Comparison of ENCODE assay signal across 8 cellular contexts in the genomic region with DNA sequence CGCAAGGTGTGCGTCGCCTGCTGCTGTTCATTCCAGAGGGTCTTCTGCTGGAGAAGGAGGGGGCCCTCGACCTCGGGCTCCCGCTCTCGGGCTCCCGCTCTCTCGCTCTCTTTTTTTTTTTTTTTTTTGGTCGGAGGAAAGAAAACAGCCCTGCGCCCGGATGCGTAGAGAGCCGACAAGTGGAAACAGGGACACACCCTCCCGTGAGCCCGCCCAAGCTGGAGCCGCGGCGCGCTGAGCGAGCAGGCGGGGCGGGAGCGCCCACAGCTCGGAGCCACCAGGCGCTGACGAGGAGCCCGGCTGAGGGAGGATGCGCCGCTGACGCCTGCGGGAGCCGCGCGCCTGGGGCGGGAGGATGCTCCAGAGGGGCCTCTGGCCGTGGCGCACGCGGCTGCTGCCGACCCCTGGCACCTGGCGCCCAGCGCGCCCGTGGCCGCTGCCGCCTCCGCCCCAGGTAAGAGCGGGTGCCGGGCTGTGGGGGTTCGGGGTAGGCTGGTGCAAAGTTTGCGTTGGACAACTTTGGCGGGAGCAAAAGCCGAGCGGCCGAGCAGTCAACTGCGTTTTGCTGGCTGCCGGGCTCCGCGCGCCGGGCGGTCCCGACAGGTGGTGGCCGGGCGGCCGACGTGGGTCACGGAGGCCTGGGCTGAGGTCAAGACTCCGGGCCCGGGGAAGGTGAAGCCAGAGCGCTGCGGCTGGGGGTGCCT.
DNase-seq lines count a peak whose midpoint lies in the region; ATAC-seq and TF ChIP-seq lines count a peak whose summit lies in the region.

A gene with protein sequence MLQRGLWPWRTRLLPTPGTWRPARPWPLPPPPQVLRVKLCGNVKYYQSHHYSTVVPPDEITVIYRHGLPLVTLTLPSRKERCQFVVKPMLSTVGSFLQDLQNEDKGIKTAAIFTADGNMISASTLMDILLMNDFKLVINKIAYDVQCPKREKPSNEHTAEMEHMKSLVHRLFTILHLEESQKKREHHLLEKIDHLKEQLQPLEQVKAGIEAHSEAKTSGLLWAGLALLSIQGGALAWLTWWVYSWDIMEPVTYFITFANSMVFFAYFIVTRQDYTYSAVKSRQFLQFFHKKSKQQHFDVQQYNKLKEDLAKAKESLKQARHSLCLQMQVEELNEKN (plus strand): TSS at position 264 of the 704 bp plus-strand sequence. CDS start 92 bp downstream, at position 356.

- no peak for TF ChIP-seq CTCF in choroid plexus epithelial cell (conservative IDR thresholded peaks at IDR 0.05; ENCODE audit: low read depth, low read length)

- peak; percentile 97 for DNase-seq in AG08396 (ENCODE audit: low spot score)
- DNase-seq in NCI-H446 treated with DMSO at 0.1 percent for 48 hours (lab: John Stamatoyannopoulos, UW), result peak; percentile 72
- peak; percentile 83 to 84 for DNase-seq in activated CD4-positive, alpha-beta T cell treated with anti-CD3 and anti-CD28 coated beads for 24 hours (ENCODE audit: low read depth in 2 of 2)
- peak; percentile 92 for DNase-seq in choroid plexus epithelial cell (ENCODE audit: low read depth)
- peak; percentile 76 to 78 for DNase-seq in stimulated activated CD4-positive, alpha-beta T cell treated with anti-CD3 and anti-CD28 coated beads, Interleukin-1b, Interleukin-23, amount 100 ng/mL, for 4 hours (ENCODE audit: low read depth in 2 of 2)

- peak within 1 kb of the TSS; percentile 78 for H3K4me3 ChIP-seq in choroid plexus epithelial cell (ENCODE audit: low read depth, low read length)

- peak; percentile 92 for ATAC-seq in GM18909 (IDR thresholded peaks at IDR 0.05; ENCODE audit: poor library complexity, unreplicated experiment)
- peak; percentile 89 for ATAC-seq in HG03139 (IDR thresholded peaks at IDR 0.05; ENCODE audit: unreplicated experiment)

- no peaks in the 10 kb centered on the region for H3K27me3 ChIP-seq in layer of hippocampus (ENCODE audit: control insufficient read depth, insufficient read depth, low read length)

- peak within 1 kb of the TSS; percentile 33 for H3K27ac ChIP-seq in layer of hippocampus (ENCODE audit: low read depth, low read length)

Comparison
In these comparisons a context has a peak if more than half of its experiments do, and no peak if none do; other contexts are left out.
1. Peak in every context shown above with its lines: DNase-seq, ATAC-seq, H3K4me3 ChIP-seq and H3K27ac ChIP-seq.